ENCODE assay signal across 8 cellular contexts in the genomic region with DNA sequence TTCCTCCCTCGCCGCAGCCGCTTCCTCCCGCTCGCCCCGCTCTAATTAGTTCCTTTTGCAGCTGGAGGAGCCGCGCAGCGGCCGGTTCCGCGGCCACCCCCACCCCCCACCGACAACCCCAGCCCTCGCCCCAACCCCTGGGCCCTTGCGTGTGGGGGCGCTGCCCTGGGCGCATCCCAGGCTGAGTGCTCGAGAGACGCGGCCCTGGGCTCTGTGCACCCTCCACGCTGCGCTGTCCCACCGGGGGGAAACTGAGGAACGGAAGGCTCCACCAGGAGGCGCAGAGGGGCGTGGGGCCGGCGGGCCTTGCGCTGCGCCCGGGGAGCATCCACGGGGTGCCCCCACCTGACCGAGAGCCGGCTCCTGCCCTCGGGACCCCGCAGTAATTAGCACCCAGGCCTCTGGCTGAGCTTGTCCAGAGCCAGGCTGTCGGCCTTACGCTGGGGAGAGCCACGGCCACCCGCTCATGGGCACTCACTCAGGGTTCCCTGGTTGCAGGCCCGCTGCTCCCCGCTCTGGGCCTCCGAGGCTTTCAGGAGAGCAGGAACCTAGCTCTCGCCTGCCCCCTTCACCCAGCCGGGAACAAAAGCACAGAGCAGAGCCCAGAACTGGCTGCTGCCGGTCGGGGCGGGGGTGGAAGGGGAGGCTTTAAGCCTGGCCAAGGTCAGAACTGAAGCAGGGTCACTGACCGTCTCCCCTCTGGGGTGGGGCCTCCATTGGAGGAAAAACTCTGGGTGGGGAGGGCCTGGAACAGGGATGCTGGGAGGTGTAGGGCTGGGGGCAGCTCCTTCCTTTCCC. TPM values are rescaled to one million over a fixed set of nuclear protein-coding genes. Genes with fewer than 3 reads are reported as not detected.
A peak's percentile ranks its signal among the peaks of the same experiment; 100 is the strongest.
DNase-seq lines count a peak whose midpoint lies in the region; ATAC-seq and TF ChIP-seq lines count a peak whose summit lies in the region.

No MANE protein-coding gene starts in this region.

- peaks cover 56% of the 10 kb centered on the region for H3K4me1 ChIP-seq in suprapubic skin

- TF ChIP-seq POLR2A in suprapubic skin (IDR thresholded peaks at IDR 0.05) = no peak

- H3K36me3 ChIP-seq in suprapubic skin = no peaks in the 10 kb centered on the region

- H3K27me3 Mint-ChIP-seq in naive B cell = peaks cover 0 to 4% (median 0%) of the 10 kb centered on the region in 3 donors

- WGBS in suprapubic skin = 0% methylated on average over 4 of the region's 49 CpGs

- H3K4me1 Mint-ChIP-seq in naive B cell = peaks cover 4 to 17% (median 13%) of the 10 kb centered on the region in 3 donors

- H3K27me3 ChIP-seq in suprapubic skin = no peaks in the 10 kb centered on the region

- TF ChIP-seq EP300 in suprapubic skin (IDR thresholded peaks at IDR 0.05) = no peak

- no peak overlapping the region for H3K27ac Mint-ChIP-seq in naive B cell

- H3K36me3 Mint-ChIP-seq in naive B cell = no peaks in the 10 kb centered on the region

- H3K4me3 ChIP-seq in GM12875 (ENCODE audit: low read depth, low read length) (peak overlapping the region; percentile 36), suprapubic skin (peak overlapping the region; percentile 55)

- peak overlapping the region; percentile 67 for H3K27ac ChIP-seq in suprapubic skin

- DNase-seq in NOMO-1 treated with DMSO at 0.1 percent for 48 hours (lab: John Stamatoyannopoulos, UW; ENCODE audit: unreplicated experiment) (peak; percentile 74), fibroblast of the conjunctiva (ENCODE audit: low read depth) (peak; percentile 55), naive B cell (peak; percentile 46), suprapubic skin (ENCODE audit: low spot score in 2 of 2) (peak in 1 of 2 donors; percentile 86)
- peak; percentile 59 for DNase-seq in activated naive CD4-positive, alpha-beta T cell treated with Interleukin-2 at 50 U/mL for 16 hours

- peak; percentile 73 for ATAC-seq in naive B cell (ENCODE audit: low read depth in 2 of 2)
- no peak for ATAC-seq in HG03520 (IDR thresholded peaks at IDR 0.05; ENCODE audit: unreplicated experiment)
- ATAC-seq in GM18907 (IDR thresholded peaks at IDR 0.05; ENCODE audit: unreplicated experiment) = no peak

- no peaks in the 10 kb centered on the region for H3K9me3 ChIP-seq in suprapubic skin

- no peaks in the 10 kb centered on the region for H3K9me3 Mint-ChIP-seq in naive B cell

- TF ChIP-seq CTCF in GM12875 (IDR thresholded peaks at IDR 0.05; ENCODE audit: borderline replicate concordance, insufficient read depth, low read depth, low read length) = peak; percentile 52; the same call in 1 of the 2 replicates
- TF ChIP-seq CTCF in suprapubic skin (IDR thresholded peaks at IDR 0.05) = peak; percentile 25 to 58

- H3K4me3 Mint-ChIP-seq in naive B cell = peak overlapping the region; percentile 38 to 81 (median 73)

RNA-seq across cellular contexts. Expression of gene GLIS2, which starts 12.1 kb away (rescaled TPM):
- not detected for polyA plus RNA-seq in naive B cell (ENCODE audit: low read depth in 6 of 6)
- 1 to 10 TPM; 1.1 to 3.1 (median 2.3) TPM for total RNA-seq in suprapubic skin

RNA-seq across cellular contexts. Expression of gene PAM16, which starts 23.1 kb away (rescaled TPM):
- 10 to 100 TPM; 33.1 to 54.6 (median 47.6) TPM for polyA plus RNA-seq in naive B cell (ENCODE audit: low read depth in 6 of 6)
- 10 to 100 TPM; 23.8 to 54.7 (median 46.1) TPM for total RNA-seq in suprapubic skin

RNA-seq across cellular contexts. Expression of gene VASN, which starts 43.7 kb away (rescaled TPM):
- polyA plus RNA-seq in naive B cell (ENCODE audit: low read depth in 6 of 6) = under 1 TPM in 3 of 6 donors, not detected in 3; 0.13 to 0.21 (median 0.16) TPM
- 10 to 100 TPM; 10.8 to 23.3 (median 22.3) TPM for total RNA-seq in suprapubic skin

RNA-seq across cellular contexts. Expression of gene TFAP4, which starts 55.2 kb away (rescaled TPM):
- 1 to 10 TPM in 1 of 6 donors, under 1 TPM in 5; 0.77 to 1.5 (median 0.87) TPM for polyA plus RNA-seq in naive B cell (ENCODE audit: low read depth in 6 of 6)
- total RNA-seq in suprapubic skin = 10 to 100 TPM; 12.0 to 18.3 (median 14.9) TPM

Comparison
In these comparisons a context has a peak if more than half of its experiments do, and no peak if none do; other contexts are left out.
1. ATAC-seq: peak in naive B cell (2 of 2); none in HG03520 (single experiment) and GM18907 (single experiment).